ENCODE assay signal across 11 cellular contexts in genomic region chr17:79033741-79034501, GRCh38. TPM values are rescaled to one million over a fixed set of nuclear protein-coding genes. Genes with fewer than 3 reads are reported as not detected.
DNase-seq lines count a peak whose midpoint lies in the region; ATAC-seq lines count a peak whose summit lies in the region.
"Had no signal": no experiment of that assay in that cellular context is flagged by ENCODE, and none has a peak within 500 bp of the region (broad histone marks: within the 10 kb centered on the region; RNA-seq: fewer than 3 reads in every experiment).

No MANE protein-coding gene starts in this region.

- intact Hi-C loops in left cardiac atrium (cut with DNase I) = no loop called here

- ATAC-seq in left cardiac atrium = peak; percentile 48 to 69

- peak; percentile 82 for DNase-seq in ELF-1 (ENCODE audit: low read depth, low spot score)
- DNase-seq in SHP77 (lab: John Stamatoyannopoulos, UW) = peak; percentile 78 to 81
- DNase-seq in left cardiac atrium = peak; percentile 68
- peak; percentile 67 for DNase-seq in retina
- DNase-seq in kidney tubule cell (ENCODE audit: low spot score) = no peak
- DNase-seq in NCI-H1436 (lab: John Stamatoyannopoulos, UW) = no peak
- DNase-seq in cerebellar cortex (ENCODE audit: low spot score) = no peak
- no peak for DNase-seq in stimulated activated CD4-positive, alpha-beta T cell treated with anti-CD3 and anti-CD28 coated beads, Interleukin-15, amount 100 ng/mL, for 24 hours
- DNase-seq: activated CD4-positive, alpha-beta memory T cell treated with anti-CD3 and anti-CD28 coated beads, Interleukin-2, amount 10 ng/mL, durations not matched to agents 7 days and 5 days; EL; PC-9 had no signal

RNA-seq across cellular contexts. Expression of gene C1QTNF1, which starts 10.0 kb away (rescaled TPM):
- total RNA-seq in left cardiac atrium = 100 to 1,000 TPM; 377 to 765 TPM
- total RNA-seq: activated CD4-positive, alpha-beta memory T cell treated with anti-CD3 and anti-CD28 coated beads, Interleukin-2, amount 10 ng/mL, durations not matched to agents 7 days and 5 days had no signal

RNA-seq across cellular contexts. Expression of gene CANT1, which starts 24.4 kb away (rescaled TPM):
- total RNA-seq in left cardiac atrium = 10 to 100 TPM; 30.5 to 33.3 TPM

RNA-seq across cellular contexts. Expression of gene ENGASE, which starts 40.7 kb away (rescaled TPM):
- 10 to 100 TPM; 34.5 to 47.5 TPM for total RNA-seq in left cardiac atrium

RNA-seq across cellular contexts. Expression of gene LGALS3BP, which starts 54.2 kb away (rescaled TPM):
- total RNA-seq in left cardiac atrium = 100 to 1,000 TPM; 390 to 448 TPM

Comparison
In these comparisons a context has a peak if more than half of its experiments do, and no peak if none do; other contexts are left out.
1. DNase-seq: peak in ELF-1 (single experiment), SHP77 (2 of 2), left cardiac atrium (single experiment) and retina (single experiment); none in kidney tubule cell (single experiment), NCI-H1436 (single experiment), cerebellar cortex (single experiment) and stimulated activated CD4-positive, alpha-beta T cell treated with anti-CD3 and anti-CD28 coated beads, Interleukin-15, amount 100 ng/mL, for 24 hours (single experiment).